In genomic region chr14:52125885-52126284, GRCh38 we compare ENCODE assay signal across 18 cellular contexts. TPM values are rescaled to one million over a fixed set of nuclear protein-coding genes. Genes with fewer than 3 reads are reported as not detected.
A peak's percentile ranks its signal among the peaks of the same experiment; 100 is the strongest.
DNase-seq lines count a peak whose midpoint lies in the region; ATAC-seq, FAIRE-seq and TF ChIP-seq lines count a peak whose summit lies in the region.
"Had no signal": no experiment of that assay in that cellular context is flagged by ENCODE, and none has a peak within 500 bp of the region (broad histone marks: within the 10 kb centered on the region; RNA-seq: fewer than 3 reads in every experiment).

No MANE protein-coding gene starts in this region.

- H3K9ac ChIP-seq in Loucy (ENCODE audit: low read depth, low read length, poor library complexity, severe bottlenecking) (no peak overlapping the region), H1 (replicated peaks in 1 of 4; ENCODE audit: extremely low read depth in 1 of 4, low read depth in 3 of 4, low read length in 3 of 4) (no peak overlapping the region)

- no peak overlapping the region for H3K4me3 ChIP-seq in Loucy (ENCODE audit: low read length, poor library complexity, severe bottlenecking)
- no peak overlapping the region for H3K4me3 ChIP-seq in H1 (ENCODE audit: extremely low read depth in 1 of 4, insufficient read depth in 2 of 4, low read depth in 3 of 4, low read length in 4 of 4)
- H3K4me3 ChIP-seq: prostate gland, uterus had no signal

- peaks cover 13% of the 10 kb centered on the region for H3K4me1 Mint-ChIP-seq in activated naive CD8-positive, alpha-beta T cell treated with anti-CD3 and anti-CD28 coated beads, Interleukin-2, amount 10 ng/mL, durations not matched to agents 7 days and 5 days
- peaks cover 15% of the 10 kb centered on the region for H3K4me1 Mint-ChIP-seq in activated naive CD8-positive, alpha-beta T cell treated with anti-CD3 and anti-CD28 coated beads for 36 hours
- H3K4me1 Mint-ChIP-seq in stimulated activated effector memory CD8-positive, alpha-beta T cell treated with anti-CD3 and anti-CD28 coated beads, Interleukin-12 subunit alpha, Interleukin-12 subunit beta, amount 100 ng/mL, for 72 hours = peaks cover 19% of the 10 kb centered on the region

- no peak overlapping the region for H3K27ac ChIP-seq in H1 (ENCODE audit: low read depth, low read length)
- H3K27ac ChIP-seq: prostate gland, uterus had no signal

- in situ Hi-C loops in G401 (cut with HindIII; ENCODE audit: low sequenced_read_pairs) = no loop called here

- no peak for DNase-seq in activated naive CD8-positive, alpha-beta T cell treated with anti-CD3 and anti-CD28 coated beads, Interleukin-2, amount 10 ng/mL, durations not matched to agents 7 days and 5 days
- no peak for DNase-seq in activated naive CD8-positive, alpha-beta T cell treated with anti-CD3 and anti-CD28 coated beads for 36 hours
- DNase-seq in H1 (ENCODE audit: low read depth in 1 of 2, low spot score in 2 of 2) (no peak), C1 segment of cervical spinal cord (lab: John Stamatoyannopoulos, UW) (no peak), pons (ENCODE audit: low spot score) (no peak), G401 (ENCODE audit: low spot score) (no peak)
- DNase-seq in stimulated activated effector memory CD8-positive, alpha-beta T cell treated with anti-CD3 and anti-CD28 coated beads, Interleukin-12 subunit alpha, Interleukin-12 subunit beta, amount 100 ng/mL, for 72 hours (ENCODE audit: low spot score in 2 of 2) = no peak
- DNase-seq: activated CD8-positive, alpha-beta memory T cell treated with anti-CD3 and anti-CD28 coated beads, Interleukin-2, amount 50 U/mL, for 48 hours; activated naive CD4-positive, alpha-beta T cell treated with anti-CD3 and anti-CD28 coated beads, Interleukin-2, amount 50 U/mL, for 16 hours; Kasumi-1; left cardiac atrium; NCI-H1436 treated with DMSO at 0.1 percent for 48 hours; NCI-H446; SHP77; uterus had no signal

- H3K27ac Mint-ChIP-seq in activated naive CD8-positive, alpha-beta T cell treated with anti-CD3 and anti-CD28 coated beads, Interleukin-2, amount 10 ng/mL, durations not matched to agents 7 days and 5 days = peak overlapping the region; percentile 0
- H3K27ac Mint-ChIP-seq in activated naive CD8-positive, alpha-beta T cell treated with anti-CD3 and anti-CD28 coated beads for 36 hours = no peak overlapping the region
- peak overlapping the region; percentile 50 for H3K27ac Mint-ChIP-seq in stimulated activated effector memory CD8-positive, alpha-beta T cell treated with anti-CD3 and anti-CD28 coated beads, Interleukin-12 subunit alpha, Interleukin-12 subunit beta, amount 100 ng/mL, for 72 hours

- no peaks in the 10 kb centered on the region for H3K9me2 ChIP-seq in Loucy (replicated peaks; ENCODE audit: low read depth, low read length)

- no peak overlapping the region for H3K18ac ChIP-seq in H1 (ENCODE audit: extremely low read depth, low read length)

- ATAC-seq in activated naive CD8-positive, alpha-beta T cell treated with anti-CD3 and anti-CD28 coated beads, Interleukin-2, amount 10 ng/mL, durations not matched to agents 7 days and 5 days (ENCODE audit: low read depth) = peak; percentile 67
- ATAC-seq in stimulated activated effector memory CD8-positive, alpha-beta T cell treated with anti-CD3 and anti-CD28 coated beads, Interleukin-12 subunit alpha, Interleukin-12 subunit beta, amount 100 ng/mL, for 72 hours = peak; percentile 80

- H3K4me1 ChIP-seq in Loucy (ENCODE audit: insufficient read depth, low read length, poor library complexity, severe bottlenecking) (peaks cover 20% of the 10 kb centered on the region), H1 (replicated peaks in 1 of 4; ENCODE audit: control insufficient read depth in 3 of 4, insufficient read depth in 4 of 4, low read length in 3 of 4) (peaks cover 0 to 9% (median 0%) of the 10 kb centered on the region in 4 experiments; a peak in 3 of 7 replicates)
- H3K4me1 ChIP-seq: prostate gland, uterus had no signal

- peak overlapping the region; percentile 61; the same call in 1 of the 2 replicates for H2BK20ac ChIP-seq in H1 (ENCODE audit: low read length)

- H3K4ac ChIP-seq in H1 (replicated peaks; ENCODE audit: insufficient read length, low read depth, low read length) = no peak overlapping the region

- no peaks in the 10 kb centered on the region for H3K79me1 ChIP-seq in H1 (ENCODE audit: low read depth, low read length)

- H3K9me3 Mint-ChIP-seq in activated naive CD8-positive, alpha-beta T cell treated with anti-CD3 and anti-CD28 coated beads, Interleukin-2, amount 10 ng/mL, durations not matched to agents 7 days and 5 days = no peaks in the 10 kb centered on the region
- H3K9me3 Mint-ChIP-seq in activated naive CD8-positive, alpha-beta T cell treated with anti-CD3 and anti-CD28 coated beads for 36 hours = no peaks in the 10 kb centered on the region
- H3K9me3 Mint-ChIP-seq in stimulated activated effector memory CD8-positive, alpha-beta T cell treated with anti-CD3 and anti-CD28 coated beads, Interleukin-12 subunit alpha, Interleukin-12 subunit beta, amount 100 ng/mL, for 72 hours = no peaks in the 10 kb centered on the region

- no peaks in the 10 kb centered on the region for H3K23me2 ChIP-seq in H1 (ENCODE audit: low read depth, low read length)

- TF ChIP-seq POLR2A in H1 (IDR thresholded peaks at IDR 0.05; ENCODE audit: control extremely low read depth in 1 of 2, low read depth in 2 of 2, low read length in 2 of 2) = no peak

- POLR2A ChIA-PET in activated naive CD8-positive, alpha-beta T cell treated with anti-CD3 and anti-CD28 coated beads, Interleukin-2, amount 10 ng/mL, durations not matched to agents 7 days and 5 days (lab: Charles Lee) = no interaction called here
- POLR2A ChIA-PET in H1 (lab: Charles Lee; ENCODE audit: partially characterized antibody) = interaction anchor here (1.1 kb wide), 1 partner anchor 134 kb away, joined by 3 read pairs; no protein-coding TSS in a partner anchor

- no peak overlapping the region for H3K56ac ChIP-seq in H1 (replicated peaks; ENCODE audit: insufficient read length, low read depth, low read length)

- H3K27me3 ChIP-seq in Loucy (ENCODE audit: insufficient read depth, low read length, poor library complexity, severe bottlenecking) (no peaks in the 10 kb centered on the region), H1 (replicated peaks in 1 of 4; ENCODE audit: control insufficient read depth in 3 of 4, extremely low read depth in 1 of 4, insufficient read depth in 3 of 4, low read length in 3 of 4) (no peaks in the 10 kb centered on the region)
- H3K27me3 ChIP-seq: uterus had no signal

- H2AFZ ChIP-seq in Loucy (ENCODE audit: low read length) (no peak overlapping the region), H1 (ENCODE audit: low read length) (peak overlapping the region; percentile 52; the same call in 1 of the 2 replicates)

- H3K14ac ChIP-seq in H1 (ENCODE audit: insufficient read length) = no peak overlapping the region

- no peak overlapping the region for H2BK15ac ChIP-seq in H1 (ENCODE audit: low read length)

- H2BK5ac ChIP-seq in H1 (ENCODE audit: low read depth, low read length) = 0 out of 2 replicates have a peak overlapping the region, but pooled peaks have one; percentile 44

- no peaks in the 10 kb centered on the region for H3K36me3 Mint-ChIP-seq in activated naive CD8-positive, alpha-beta T cell treated with anti-CD3 and anti-CD28 coated beads, Interleukin-2, amount 10 ng/mL, durations not matched to agents 7 days and 5 days
- peaks cover 2% of the 10 kb centered on the region for H3K36me3 Mint-ChIP-seq in activated naive CD8-positive, alpha-beta T cell treated with anti-CD3 and anti-CD28 coated beads for 36 hours
- no peaks in the 10 kb centered on the region for H3K36me3 Mint-ChIP-seq in stimulated activated effector memory CD8-positive, alpha-beta T cell treated with anti-CD3 and anti-CD28 coated beads, Interleukin-12 subunit alpha, Interleukin-12 subunit beta, amount 100 ng/mL, for 72 hours

- H3K4me3 Mint-ChIP-seq in activated naive CD8-positive, alpha-beta T cell treated with anti-CD3 and anti-CD28 coated beads, Interleukin-2, amount 10 ng/mL, durations not matched to agents 7 days and 5 days = peak overlapping the region; percentile 51
- H3K4me3 Mint-ChIP-seq in activated naive CD8-positive, alpha-beta T cell treated with anti-CD3 and anti-CD28 coated beads for 36 hours = no peak overlapping the region
- H3K4me3 Mint-ChIP-seq in stimulated activated effector memory CD8-positive, alpha-beta T cell treated with anti-CD3 and anti-CD28 coated beads, Interleukin-12 subunit alpha, Interleukin-12 subunit beta, amount 100 ng/mL, for 72 hours = peak overlapping the region; percentile 9

- peak overlapping the region; percentile 20 for H3K4me2 ChIP-seq in Loucy (ENCODE audit: low read depth, low read length, poor library complexity, severe bottlenecking)
- no peak overlapping the region for H3K4me2 ChIP-seq in H1 (ENCODE audit: insufficient read depth in 1 of 2, low read depth in 2 of 2, low read length in 2 of 2)

- TF ChIP-seq CTCF in Loucy (conservative IDR thresholded peaks at IDR 0.05; ENCODE audit: low read length) = no peak
- TF ChIP-seq CTCF in H1 (IDR thresholded peaks at IDR 0.05; ENCODE audit: control extremely low read depth in 1 of 3, insufficient read depth in 1 of 3, low read depth in 1 of 3, low read length in 3 of 3) = no peak

- peak overlapping the region; percentile 13 for H4K91ac ChIP-seq in H1 (replicated peaks; ENCODE audit: insufficient read length, low read length)

- H4K8ac ChIP-seq in H1 (ENCODE audit: extremely low read depth, insufficient read depth, low read length) = no peak overlapping the region

- peaks cover 7% of the 10 kb centered on the region for H3K27me3 Mint-ChIP-seq in activated naive CD8-positive, alpha-beta T cell treated with anti-CD3 and anti-CD28 coated beads, Interleukin-2, amount 10 ng/mL, durations not matched to agents 7 days and 5 days
- H3K27me3 Mint-ChIP-seq in activated naive CD8-positive, alpha-beta T cell treated with anti-CD3 and anti-CD28 coated beads for 36 hours = peaks cover 5% of the 10 kb centered on the region

- H3K9me3 ChIP-seq in Loucy (ENCODE audit: insufficient read depth, low read depth, low read length) = no peaks in the 10 kb centered on the region
- peaks cover 0 to 7% of the 10 kb centered on the region in 2 experiments; a peak in 1 of 4 replicates for H3K9me3 ChIP-seq in H1 (ENCODE audit: insufficient read depth in 2 of 2, low read depth in 1 of 2, low read length in 1 of 2)
- H3K9me3 ChIP-seq: prostate gland, uterus had no signal

- H2AK5ac ChIP-seq in H1 (ENCODE audit: low read depth, low read length) = no peak overlapping the region

- no peak overlapping the region for H4K5ac ChIP-seq in H1 (ENCODE audit: insufficient read length, low read depth, low read length)

- H2BK12ac ChIP-seq in H1 (ENCODE audit: low read depth, low read length) = peak overlapping the region; percentile 50; the same call in 1 of the 2 replicates

- TF ChIP-seq EP300 in H1 (IDR thresholded peaks at IDR 0.05; ENCODE audit: borderline replicate concordance in 1 of 2, low read depth in 2 of 2, low read length in 2 of 2) = no peak

- H3K36me3 ChIP-seq in Loucy (ENCODE audit: insufficient read depth, low read length) = peaks cover 5% of the 10 kb centered on the region; the same call in 1 of the 2 replicates
- H3K36me3 ChIP-seq in H1 (ENCODE audit: control insufficient read depth in 2 of 4, insufficient read depth in 4 of 4, low read length in 3 of 4) = no peaks in the 10 kb centered on the region
- H3K36me3 ChIP-seq: prostate gland, uterus had no signal

- no peak overlapping the region for H3K23ac ChIP-seq in H1 (ENCODE audit: insufficient read length)

- H3K79me2 ChIP-seq in Loucy (ENCODE audit: insufficient read depth, low read length) = no peaks in the 10 kb centered on the region
- no peaks in the 10 kb centered on the region for H3K79me2 ChIP-seq in H1 (ENCODE audit: control insufficient read depth in 1 of 2, insufficient read depth in 2 of 2, low read length in 2 of 2)

- H4K20me1 ChIP-seq in Loucy (ENCODE audit: insufficient read depth, low read length, poor library complexity, severe bottlenecking) (no peaks in the 10 kb centered on the region), H1 (replicated peaks in 1 of 2; ENCODE audit: control insufficient read depth in 1 of 2, insufficient read depth in 2 of 2, low read length in 2 of 2) (no peaks in the 10 kb centered on the region)

- 91% methylated on average over 4 of the region's 4 CpGs; no CpG with 5 or more reads in 1 of the 2 experiments for WGBS in H1 (ENCODE audit: extremely low coverage in 1 of 2, insufficient coverage in 1 of 2, insufficient read length in 1 of 2, insufficient replicate concordance in 2 of 2, low coverage in 1 of 2, low lambda C conversion rate in 2 of 2, missing lambda C conversion rate in 1 of 2), 2 experiments

- CTCF ChIA-PET in H1 (lab: Charles Lee; ENCODE audit: partially characterized antibody) = interaction anchor here (0.6 to 1.7 kb wide), 6 partner anchors 54 to 130 kb away, joined by 3 to 10 read pairs (median 6); partner anchors contain the start of gene NID2

- no peak for FAIRE-seq in H1 (lab: Jason Lieb, UNC)
- FAIRE-seq: G401.6 had no signal

- no peaks in the 10 kb centered on the region for H3F3A ChIP-seq in Loucy (ENCODE audit: low read depth)

- TF ChIP-seq RAD21 in H1 (IDR thresholded peaks at IDR 0.05 in 1 of 2, conservative IDR thresholded peaks at IDR 0.05 in 1 of 2; ENCODE audit: low read depth in 2 of 2, low read length in 2 of 2) = no peak

- no peak overlapping the region for H2BK120ac ChIP-seq in H1 (replicated peaks; ENCODE audit: low read depth, low read length)

RNA-seq across cellular contexts. Expression of gene NID2, which starts 57.0 kb away (rescaled TPM):
- under 1 TPM; 0.20 to 0.36 TPM for total RNA-seq in activated naive CD8-positive, alpha-beta T cell treated with anti-CD3 and anti-CD28 coated beads, Interleukin-2, amount 10 ng/mL, durations not matched to agents 7 days and 5 days
- total RNA-seq in activated naive CD8-positive, alpha-beta T cell treated with anti-CD3 and anti-CD28 coated beads for 36 hours = not detected
- 6.1 and 6.9 TPM in 2 replicates for total RNA-seq in H1 (2021; fragmentation: NEBNext Ultra II Directional; extraction: Animal tissue kit (Norgen Biotek cat#: 25700))
- polyA plus RNA-seq in H1 (2011; rRNA removed) = 12.6 and 16.5 TPM in 2 replicates
- 8.0 TPM for polyA plus RNA-seq in H1 (2011; cell fraction: cytosol; rRNA removed)
- 21.3 TPM for polyA plus RNA-seq in H1 (2011; cell fraction: nucleus; rRNA removed)
- polyA plus RNA-seq in H1 (2012, experiment 1 of 2) = 11.0 to 14.0 TPM (median 12.3 TPM) in 4 replicates
- 3.3 TPM for polyA plus RNA-seq in H1 (2012, experiment 2 of 2)
- 10.4 TPM for polyA plus RNA-seq in H1 (2013, experiment 1 of 2)
- 8.2 TPM for polyA plus RNA-seq in H1 (2013, experiment 2 of 2)
- 15.1 and 18.4 TPM in 2 replicates for polyA minus RNA-seq in H1 (2011; rRNA and poly(A)+ RNA removed)
- polyA minus RNA-seq in H1 (2011; cell fraction: cytosol; rRNA and poly(A)+ RNA removed) = 6.9 TPM
- polyA minus RNA-seq in H1 (2011; cell fraction: nucleus; rRNA and poly(A)+ RNA removed) = 12.1 TPM
- not detected in 2 replicates for total RNA-seq in G401 (2014; rRNA removed; shearing (Covaris generic))
